Comparison of ENCODE assay signal across 8 cellular contexts in genomic region chr9:99905833-99906402, GRCh38. TPM values are rescaled to one million over a fixed set of nuclear protein-coding genes. Genes with fewer than 3 reads are reported as not detected.
DNase-seq lines count a peak whose midpoint lies in the region; ATAC-seq and TF ChIP-seq lines count a peak whose summit lies in the region.

No MANE protein-coding gene starts in this region.

- H3K36me3 Mint-ChIP-seq in CD4-positive, alpha-beta T cell (ENCODE audit: low read depth) = peaks cover 11% of the 10 kb centered on the region
- H3K36me3 Mint-ChIP-seq in activated CD4-positive, alpha-beta memory T cell treated with anti-CD3 and anti-CD28 coated beads for 36 hours = peaks cover 4% of the 10 kb centered on the region
- peaks cover 5% of the 10 kb centered on the region for H3K36me3 Mint-ChIP-seq in stimulated activated effector memory CD8-positive, alpha-beta T cell treated with anti-CD3 and anti-CD28 coated beads, Interleukin-12 subunit alpha, Interleukin-12 subunit beta, amount 100 ng/mL, for 72 hours

- POLR2A ChIA-PET in CD4-positive, alpha-beta T cell (lab: Charles Lee) = interaction anchor here (1.2 to 3.5 kb wide), 6 partner anchors 9 to 181 kb away, joined by 3 to 49 read pairs (median 6); partner anchors contain the start of gene NR4A3
- POLR2A ChIA-PET in activated CD4-positive, alpha-beta memory T cell treated with anti-CD3 and anti-CD28 coated beads for 36 hours (lab: Charles Lee) = interaction anchor here (0.8 to 1.5 kb wide), 3 partner anchors 9 to 83 kb away, joined by 3 to 4 read pairs (median 3); no protein-coding TSS in a partner anchor

- intact Hi-C loops in CD4-positive, alpha-beta T cell (cut with DNase I, micrococcal nuclease) = loop anchor here (1.0 to 10.0 kb wide), 8 partner anchors 85 to 1491 kb away; partner anchors contain the start of genes ERP44 (in 2 of the 2), INVS (in 2 of the 2), ALG2 (in 1 of the 2) and GALNT12 (in 1 of the 2)
- intact Hi-C loops in activated CD4-positive, alpha-beta memory T cell treated with anti-CD3 and anti-CD28 coated beads for 36 hours (cut with micrococcal nuclease) = loop anchor here (1.0 to 10.0 kb wide), 7 partner anchors 39 to 1493 kb away; partner anchors contain the start of genes ERP44, INVS, MRPL50 and ZNF189

- no peaks in the 10 kb centered on the region for H3K27me3 Mint-ChIP-seq in CD4-positive, alpha-beta T cell
- peaks cover 3% of the 10 kb centered on the region for H3K27me3 Mint-ChIP-seq in activated CD4-positive, alpha-beta memory T cell treated with anti-CD3 and anti-CD28 coated beads for 36 hours

- peak overlapping the region; percentile 100 for H3K27ac Mint-ChIP-seq in CD4-positive, alpha-beta T cell
- peak overlapping the region; percentile 69 for H3K27ac Mint-ChIP-seq in activated CD4-positive, alpha-beta memory T cell treated with anti-CD3 and anti-CD28 coated beads for 36 hours
- H3K27ac Mint-ChIP-seq in stimulated activated effector memory CD8-positive, alpha-beta T cell treated with anti-CD3 and anti-CD28 coated beads, Interleukin-12 subunit alpha, Interleukin-12 subunit beta, amount 100 ng/mL, for 72 hours = peak overlapping the region; percentile 94

- no peak for TF ChIP-seq CTCF in CD4-positive, alpha-beta T cell (IDR thresholded peaks at IDR 0.05)
- no peak for TF ChIP-seq CTCF in HFF-Myc (IDR thresholded peaks at IDR 0.05; ENCODE audit: low read depth, low read length, missing control alignments)

- CTCF ChIA-PET in CD4-positive, alpha-beta T cell (lab: Charles Lee) = interaction anchor here (0.7 to 2.1 kb wide), 6 partner anchors 12 to 86 kb away, joined by 4 to 7 read pairs (median 6); partner anchors contain the start of gene NR4A3
- CTCF ChIA-PET in activated CD4-positive, alpha-beta memory T cell treated with anti-CD3 and anti-CD28 coated beads for 36 hours (lab: Charles Lee) = interaction anchor here (0.7 to 2.3 kb wide), 6 partner anchors 10 to 105 kb away, joined by 3 to 7 read pairs (median 4); no protein-coding TSS in a partner anchor

- no peaks in the 10 kb centered on the region for H3K27me3 ChIP-seq in CD4-positive, alpha-beta T cell (ENCODE audit: control insufficient read depth, insufficient read depth, low read length)

- H3K9me3 ChIP-seq in CD4-positive, alpha-beta T cell (ENCODE audit: control insufficient read depth, low read length) = no peaks in the 10 kb centered on the region

- DNase-seq in CD4-positive, alpha-beta T cell = no peak
- DNase-seq in HFF-Myc (ENCODE audit: extremely low read depth, low read depth) = no peak
- DNase-seq in activated CD4-positive, alpha-beta memory T cell treated with anti-CD3 and anti-CD28 coated beads for 36 hours = no peak
- DNase-seq in stimulated activated effector memory CD8-positive, alpha-beta T cell treated with anti-CD3 and anti-CD28 coated beads, Interleukin-12 subunit alpha, Interleukin-12 subunit beta, amount 100 ng/mL, for 72 hours (ENCODE audit: low spot score in 2 of 2) = no peak
- no peak for DNase-seq in NOMO-1 treated with DMSO at 0.1 percent for 48 hours (lab: John Stamatoyannopoulos, UW; ENCODE audit: unreplicated experiment)

- H3K27ac ChIP-seq in CD4-positive, alpha-beta T cell (ENCODE audit: low read depth, low read length) = no peak overlapping the region

- H3K4me3 ChIP-seq in HFF-Myc (replicated peaks; ENCODE audit: low read depth, low read length) = peak overlapping the region; percentile 88
- peak overlapping the region; percentile 40 for H3K4me3 ChIP-seq in iPS-11a (ENCODE audit: low read depth, low read length)

- peak overlapping the region; percentile 90 for H3K4me3 Mint-ChIP-seq in CD4-positive, alpha-beta T cell
- H3K4me3 Mint-ChIP-seq in activated CD4-positive, alpha-beta memory T cell treated with anti-CD3 and anti-CD28 coated beads for 36 hours = peak overlapping the region; percentile 81
- H3K4me3 Mint-ChIP-seq in stimulated activated effector memory CD8-positive, alpha-beta T cell treated with anti-CD3 and anti-CD28 coated beads, Interleukin-12 subunit alpha, Interleukin-12 subunit beta, amount 100 ng/mL, for 72 hours = peak overlapping the region; percentile 85

- H3K9me3 Mint-ChIP-seq in CD4-positive, alpha-beta T cell = no peaks in the 10 kb centered on the region
- H3K9me3 Mint-ChIP-seq in activated CD4-positive, alpha-beta memory T cell treated with anti-CD3 and anti-CD28 coated beads for 36 hours = no peaks in the 10 kb centered on the region
- H3K9me3 Mint-ChIP-seq in stimulated activated effector memory CD8-positive, alpha-beta T cell treated with anti-CD3 and anti-CD28 coated beads, Interleukin-12 subunit alpha, Interleukin-12 subunit beta, amount 100 ng/mL, for 72 hours = no peaks in the 10 kb centered on the region

- peaks cover 40% of the 10 kb centered on the region for H3K4me1 Mint-ChIP-seq in CD4-positive, alpha-beta T cell (ENCODE audit: low read depth)
- H3K4me1 Mint-ChIP-seq in activated CD4-positive, alpha-beta memory T cell treated with anti-CD3 and anti-CD28 coated beads for 36 hours (ENCODE audit: low read depth) = peaks cover 20% of the 10 kb centered on the region
- peaks cover 24% of the 10 kb centered on the region for H3K4me1 Mint-ChIP-seq in stimulated activated effector memory CD8-positive, alpha-beta T cell treated with anti-CD3 and anti-CD28 coated beads, Interleukin-12 subunit alpha, Interleukin-12 subunit beta, amount 100 ng/mL, for 72 hours

- ATAC-seq in CD4-positive, alpha-beta T cell (ENCODE audit: poor library complexity) = no peak
- no peak for ATAC-seq in stimulated activated effector memory CD8-positive, alpha-beta T cell treated with anti-CD3 and anti-CD28 coated beads, Interleukin-12 subunit alpha, Interleukin-12 subunit beta, amount 100 ng/mL, for 72 hours
- ATAC-seq in HG02852 (IDR thresholded peaks at IDR 0.05; ENCODE audit: unreplicated experiment) = no peak
- no peak for ATAC-seq in GM21576 (IDR thresholded peaks at IDR 0.05; ENCODE audit: unreplicated experiment)

RNA-seq across cellular contexts. Expression of gene STX17, which starts 0.5 kb away (rescaled TPM):
- total RNA-seq in CD4-positive, alpha-beta T cell = 10 to 100 TPM; 29.3 to 31.3 TPM
- 10 to 100 TPM; 30.6 to 36.1 TPM for total RNA-seq in activated CD4-positive, alpha-beta memory T cell treated with anti-CD3 and anti-CD28 coated beads for 36 hours
